Comparison of ENCODE assay signal across 18 cellular contexts in the genomic region with DNA sequence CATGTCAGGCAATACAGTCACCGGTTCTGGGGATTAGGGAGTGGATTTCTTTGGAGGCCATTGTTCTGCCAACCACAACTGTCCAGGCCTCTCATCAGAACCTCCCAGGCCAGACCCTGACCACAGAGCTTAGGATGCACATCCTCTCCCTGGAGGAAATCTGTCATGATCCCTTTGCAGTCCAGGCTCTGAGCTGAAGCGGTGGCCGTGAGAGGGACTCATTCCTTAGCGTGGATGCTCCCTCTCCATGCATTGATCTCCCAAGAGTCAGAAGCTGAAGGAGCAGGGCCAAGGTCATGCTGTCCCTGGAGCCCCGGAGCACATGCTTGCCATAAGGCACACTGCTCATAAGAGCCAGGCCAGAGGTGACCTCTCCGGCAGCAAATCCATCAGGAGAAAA.
"Had no signal": no experiment of that assay in that cellular context is flagged by ENCODE, and none has a peak within 500 bp of the region (broad histone marks: within the 10 kb centered on the region; RNA-seq: fewer than 3 reads in every experiment).

No MANE protein-coding gene starts in this region.

- H3K9ac ChIP-seq: neural progenitor cell had no signal

- H3K4me3 ChIP-seq: neural progenitor cell, right atrium auricular region, spleen, thyroid gland, upper lobe of left lung had no signal

- H3K27ac ChIP-seq: brain microvascular endothelial cell, neural progenitor cell, right atrium auricular region, spleen, thyroid gland, upper lobe of left lung had no signal

- H3K4me2 ChIP-seq: neural progenitor cell had no signal

- DNase-seq: activated CD4-positive, alpha-beta T cell treated with anti-CD3 and anti-CD28 coated beads for 36 hours; activated CD4-positive, CD25-positive, alpha-beta regulatory T cell; activated CD8-positive, alpha-beta T cell treated with anti-CD3 and anti-CD28 coated beads, Interleukin-2, amount 10 ng/mL, durations not matched to agents 7 days and 5 days; activated gamma-delta T cell; activated naive CD4-positive, alpha-beta T cell treated with anti-CD3 and anti-CD28 coated beads, Interleukin-2, amount 50 U/mL, for 16 hours; amniotic stem cell; brain microvascular endothelial cell; cortex of kidney; effector memory CD8-positive, alpha-beta T cell; left ventricle myocardium superior; spleen; substantia nigra; thyroid gland; upper lobe of left lung had no signal

- H2AFZ ChIP-seq: neural progenitor cell had no signal

- H3K9me3 ChIP-seq: right atrium auricular region, spleen, thyroid gland, upper lobe of left lung had no signal

- H3K36me3 ChIP-seq: brain microvascular endothelial cell, neural progenitor cell, right atrium auricular region, spleen, thyroid gland, upper lobe of left lung had no signal

- H3K27me3 ChIP-seq: brain microvascular endothelial cell, neural progenitor cell, right atrium auricular region, thyroid gland, upper lobe of left lung had no signal

- H3K4me1 ChIP-seq: neural progenitor cell, upper lobe of left lung had no signal

- ATAC-seq: activated CD4-positive, alpha-beta T cell treated with anti-CD3 and anti-CD28 coated beads for 36 hours; activated CD8-positive, alpha-beta T cell treated with anti-CD3 and anti-CD28 coated beads, Interleukin-2, amount 10 ng/mL, durations not matched to agents 7 days and 5 days; effector memory CD8-positive, alpha-beta T cell; esophagus mucosa; naive thymus-derived CD8-positive, alpha-beta T cell had no signal
